In genomic region chr22:41768420-41768819, GRCh38 we compare ENCODE assay signal across 12 cellular contexts. TPM values are rescaled to one million over a fixed set of nuclear protein-coding genes. Genes with fewer than 3 reads are reported as not detected.
DNase-seq lines count a peak whose midpoint lies in the region; ATAC-seq and TF ChIP-seq lines count a peak whose summit lies in the region.
"Had no signal": no experiment of that assay in that cellular context is flagged by ENCODE, and none has a peak within 500 bp of the region (broad histone marks: within the 10 kb centered on the region; RNA-seq: fewer than 3 reads in every experiment).

No MANE protein-coding gene starts in this region.

- no peak overlapping the region for H3K4me3 Mint-ChIP-seq in activated naive CD8-positive, alpha-beta T cell treated with anti-CD3 and anti-CD28 coated beads, Interleukin-2, amount 50 U/mL, for 24 hours
- no peak overlapping the region for H3K4me3 Mint-ChIP-seq in activated naive CD8-positive, alpha-beta T cell treated with anti-CD3 and anti-CD28 coated beads for 36 hours
- no peak overlapping the region for H3K4me3 Mint-ChIP-seq in T-helper 17 cell
- H3K4me3 Mint-ChIP-seq: activated T-cell treated with anti-CD3 and anti-CD28 coated beads, Interleukin-2, amount 50 U/mL, for 24 hours had no signal

- no peak overlapping the region for H3K27ac Mint-ChIP-seq in activated naive CD8-positive, alpha-beta T cell treated with anti-CD3 and anti-CD28 coated beads, Interleukin-2, amount 50 U/mL, for 24 hours
- no peak overlapping the region for H3K27ac Mint-ChIP-seq in activated naive CD8-positive, alpha-beta T cell treated with anti-CD3 and anti-CD28 coated beads for 36 hours
- H3K27ac Mint-ChIP-seq in T-helper 17 cell = no peak overlapping the region
- H3K27ac Mint-ChIP-seq: activated T-cell treated with anti-CD3 and anti-CD28 coated beads, Interleukin-2, amount 50 U/mL, for 24 hours had no signal

- intact Hi-C loops in upper lobe of right lung (cut with DNase I) = no loop called here

- WGBS in suprapubic skin = 55% methylated on average over 2 of the region's 2 CpGs

- H3K4me3 ChIP-seq in fibroblast of pulmonary artery (replicated peaks; ENCODE audit: low read depth, low read length) (no peak overlapping the region), upper lobe of right lung (no peak overlapping the region), suprapubic skin (no peak overlapping the region)
- H3K4me3 ChIP-seq: colonic mucosa had no signal

- no peaks in the 10 kb centered on the region for H3K36me3 Mint-ChIP-seq in activated naive CD8-positive, alpha-beta T cell treated with anti-CD3 and anti-CD28 coated beads, Interleukin-2, amount 50 U/mL, for 24 hours (ENCODE audit: low read depth)
- H3K36me3 Mint-ChIP-seq in activated naive CD8-positive, alpha-beta T cell treated with anti-CD3 and anti-CD28 coated beads for 36 hours = no peaks in the 10 kb centered on the region
- no peaks in the 10 kb centered on the region for H3K36me3 Mint-ChIP-seq in T-helper 17 cell (ENCODE audit: low read depth)

- DNase-seq in activated naive CD8-positive, alpha-beta T cell treated with anti-CD3 and anti-CD28 coated beads, Interleukin-2, amount 50 U/mL, for 24 hours = no peak
- no peak for DNase-seq in activated naive CD8-positive, alpha-beta T cell treated with anti-CD3 and anti-CD28 coated beads for 36 hours
- DNase-seq in T-helper 17 cell (no peak), fibroblast of pulmonary artery (ENCODE audit: low read depth) (peak; percentile 52), upper lobe of right lung (no peak), RPMI8226 (no peak), suprapubic skin (ENCODE audit: low spot score in 2 of 2) (no peak)
- DNase-seq: activated T-cell treated with anti-CD3 and anti-CD28 coated beads, Interleukin-2, amount 50 U/mL, for 24 hours; colonic mucosa; hypothalamus; NCI-H1436 had no signal

- no peak for TF ChIP-seq EP300 in suprapubic skin (IDR thresholded peaks at IDR 0.05)

- H3K4me1 ChIP-seq in upper lobe of right lung = no peaks in the 10 kb centered on the region
- no peaks in the 10 kb centered on the region for H3K4me1 ChIP-seq in suprapubic skin
- H3K4me1 ChIP-seq: colonic mucosa had no signal

- no peaks in the 10 kb centered on the region for H3K27me3 Mint-ChIP-seq in activated naive CD8-positive, alpha-beta T cell treated with anti-CD3 and anti-CD28 coated beads, Interleukin-2, amount 50 U/mL, for 24 hours
- no peaks in the 10 kb centered on the region for H3K27me3 Mint-ChIP-seq in activated naive CD8-positive, alpha-beta T cell treated with anti-CD3 and anti-CD28 coated beads for 36 hours
- H3K27me3 Mint-ChIP-seq in T-helper 17 cell = no peaks in the 10 kb centered on the region
- H3K27me3 Mint-ChIP-seq: activated T-cell treated with anti-CD3 and anti-CD28 coated beads, Interleukin-2, amount 50 U/mL, for 24 hours had no signal

- H3K27ac ChIP-seq in upper lobe of right lung = no peak overlapping the region
- H3K27ac ChIP-seq in suprapubic skin = no peak overlapping the region
- H3K27ac ChIP-seq: colonic mucosa had no signal

- TF ChIP-seq CTCF in fibroblast of pulmonary artery (IDR thresholded peaks at IDR 0.05; ENCODE audit: low read length, missing control alignments) (no peak), upper lobe of right lung (IDR thresholded peaks at IDR 0.05) (no peak), suprapubic skin (IDR thresholded peaks at IDR 0.05) (no peak)

- H3K9me3 ChIP-seq in T-helper 17 cell (ENCODE audit: control insufficient read depth, low read length, poor library complexity, severe bottlenecking) = no peaks in the 10 kb centered on the region
- H3K9me3 ChIP-seq in upper lobe of right lung = no peaks in the 10 kb centered on the region
- no peaks in the 10 kb centered on the region for H3K9me3 ChIP-seq in suprapubic skin
- H3K9me3 ChIP-seq: colonic mucosa had no signal

- TF ChIP-seq POLR2A in suprapubic skin (IDR thresholded peaks at IDR 0.05) = no peak

- peak; percentile 77 for ATAC-seq in activated naive CD8-positive, alpha-beta T cell treated with anti-CD3 and anti-CD28 coated beads, Interleukin-2, amount 50 U/mL, for 24 hours
- peak; percentile 35 for ATAC-seq in T-helper 17 cell
- ATAC-seq in upper lobe of right lung = peak; percentile 63
- no peak for ATAC-seq in HG03565 (IDR thresholded peaks at IDR 0.05; ENCODE audit: unreplicated experiment)

- H3K36me3 ChIP-seq in upper lobe of right lung = no peaks in the 10 kb centered on the region
- no peaks in the 10 kb centered on the region for H3K36me3 ChIP-seq in suprapubic skin
- H3K36me3 ChIP-seq: colonic mucosa had no signal

- H3K27me3 ChIP-seq in upper lobe of right lung (no peaks in the 10 kb centered on the region), suprapubic skin (no peaks in the 10 kb centered on the region)
- H3K27me3 ChIP-seq: colonic mucosa had no signal

- H3K9me3 Mint-ChIP-seq in activated naive CD8-positive, alpha-beta T cell treated with anti-CD3 and anti-CD28 coated beads, Interleukin-2, amount 50 U/mL, for 24 hours = no peaks in the 10 kb centered on the region
- no peaks in the 10 kb centered on the region for H3K9me3 Mint-ChIP-seq in activated naive CD8-positive, alpha-beta T cell treated with anti-CD3 and anti-CD28 coated beads for 36 hours
- H3K9me3 Mint-ChIP-seq: activated T-cell treated with anti-CD3 and anti-CD28 coated beads, Interleukin-2, amount 50 U/mL, for 24 hours had no signal

- H3K4me1 Mint-ChIP-seq in activated naive CD8-positive, alpha-beta T cell treated with anti-CD3 and anti-CD28 coated beads, Interleukin-2, amount 50 U/mL, for 24 hours = peaks cover 7% of the 10 kb centered on the region
- H3K4me1 Mint-ChIP-seq in activated naive CD8-positive, alpha-beta T cell treated with anti-CD3 and anti-CD28 coated beads for 36 hours = peaks cover 4% of the 10 kb centered on the region
- H3K4me1 Mint-ChIP-seq in T-helper 17 cell = no peaks in the 10 kb centered on the region

RNA-seq across cellular contexts. Expression of gene CCDC134, which starts 32.1 kb away (rescaled TPM):
- total RNA-seq in activated naive CD8-positive, alpha-beta T cell treated with anti-CD3 and anti-CD28 coated beads for 36 hours = 10 to 100 TPM; 14.4 to 15.8 TPM
- total RNA-seq in T-helper 17 cell (10 to 100 TPM; 13.7 to 14.2 TPM), upper lobe of right lung (7.3 TPM), suprapubic skin (10 to 100 TPM; 10.1 to 22.0 (median 15.2) TPM)
